In genomic region chr14:22314183-22314820, GRCh38 we compare ENCODE assay signal across 8 cellular contexts.
A peak's percentile ranks its signal among the peaks of the same experiment; 100 is the strongest.
DNase-seq lines count a peak whose midpoint lies in the region; ATAC-seq and TF ChIP-seq lines count a peak whose summit lies in the region.

No MANE protein-coding gene starts in this region.

- no peaks in the 10 kb centered on the region for H3K36me3 Mint-ChIP-seq in stimulated activated naive CD8-positive, alpha-beta T cell treated with anti-CD3 and anti-CD28 coated beads, Interleukin-15, Interleukin-2, amounts not matched to agents 100 ng/mL and 50 ng/mL, for 24 hours (ENCODE audit: low read depth)
- H3K36me3 Mint-ChIP-seq in activated naive CD8-positive, alpha-beta T cell treated with anti-CD3 and anti-CD28 coated beads, Interleukin-2, amount 10 ng/mL, durations not matched to agents 7 days and 5 days = no peaks in the 10 kb centered on the region

- H3K9me2 ChIP-seq in hepatocyte (replicated peaks; ENCODE audit: insufficient read depth) = no peaks in the 10 kb centered on the region

- TF ChIP-seq CTCF in hepatocyte (IDR thresholded peaks at IDR 0.05; ENCODE audit: poor library complexity) = peak; percentile 65
- peak; percentile 28 to 76 (median 60) for TF ChIP-seq CTCF in spleen (IDR thresholded peaks at IDR 0.05 in 8 of 11, conservative IDR thresholded peaks at IDR 0.05 in 3 of 11)

- H3K9me3 Mint-ChIP-seq in stimulated activated naive CD8-positive, alpha-beta T cell treated with anti-CD3 and anti-CD28 coated beads, Interleukin-15, Interleukin-2, amounts not matched to agents 100 ng/mL and 50 ng/mL, for 24 hours = no peaks in the 10 kb centered on the region
- H3K9me3 Mint-ChIP-seq in activated naive CD8-positive, alpha-beta T cell treated with anti-CD3 and anti-CD28 coated beads, Interleukin-2, amount 10 ng/mL, durations not matched to agents 7 days and 5 days = no peaks in the 10 kb centered on the region

- H3K4me1 Mint-ChIP-seq in stimulated activated naive CD8-positive, alpha-beta T cell treated with anti-CD3 and anti-CD28 coated beads, Interleukin-15, Interleukin-2, amounts not matched to agents 100 ng/mL and 50 ng/mL, for 24 hours (ENCODE audit: low read depth) = no peaks in the 10 kb centered on the region
- H3K4me1 Mint-ChIP-seq in activated naive CD8-positive, alpha-beta T cell treated with anti-CD3 and anti-CD28 coated beads, Interleukin-2, amount 10 ng/mL, durations not matched to agents 7 days and 5 days = no peaks in the 10 kb centered on the region

- H3K27ac Mint-ChIP-seq in stimulated activated naive CD8-positive, alpha-beta T cell treated with anti-CD3 and anti-CD28 coated beads, Interleukin-15, Interleukin-2, amounts not matched to agents 100 ng/mL and 50 ng/mL, for 24 hours = peak overlapping the region; percentile 31
- H3K27ac Mint-ChIP-seq in activated naive CD8-positive, alpha-beta T cell treated with anti-CD3 and anti-CD28 coated beads, Interleukin-2, amount 10 ng/mL, durations not matched to agents 7 days and 5 days = peak overlapping the region; percentile 54

- H4K20me1 ChIP-seq in hepatocyte (ENCODE audit: insufficient read depth, poor library complexity, severe bottlenecking) = no peaks in the 10 kb centered on the region

- H3K27me3 Mint-ChIP-seq in stimulated activated naive CD8-positive, alpha-beta T cell treated with anti-CD3 and anti-CD28 coated beads, Interleukin-15, Interleukin-2, amounts not matched to agents 100 ng/mL and 50 ng/mL, for 24 hours = no peaks in the 10 kb centered on the region
- no peaks in the 10 kb centered on the region for H3K27me3 Mint-ChIP-seq in activated naive CD8-positive, alpha-beta T cell treated with anti-CD3 and anti-CD28 coated beads, Interleukin-2, amount 10 ng/mL, durations not matched to agents 7 days and 5 days

- no peak for TF ChIP-seq POLR2A in spleen (IDR thresholded peaks at IDR 0.05)

- H3K4me1 ChIP-seq in hepatocyte (ENCODE audit: insufficient read depth) (no peaks in the 10 kb centered on the region), spleen (peaks cover 0 to 4% (median 0%) of the 10 kb centered on the region in 6 donors)

- ATAC-seq in stimulated activated naive CD8-positive, alpha-beta T cell treated with anti-CD3 and anti-CD28 coated beads, Interleukin-15, Interleukin-2, amounts not matched to agents 100 U/mL and 50 U/mL, for 24 hours = no peak
- ATAC-seq in HG02623 (IDR thresholded peaks at IDR 0.05; ENCODE audit: unreplicated experiment) = peak; percentile 45
- ATAC-seq in activated naive CD8-positive, alpha-beta T cell treated with anti-CD3 and anti-CD28 coated beads, Interleukin-2, amount 10 ng/mL, durations not matched to agents 7 days and 5 days (ENCODE audit: low read depth) = peak; percentile 30

- H3K79me2 ChIP-seq in hepatocyte = no peaks in the 10 kb centered on the region

- no peak overlapping the region for H3K4me2 ChIP-seq in hepatocyte

- no peak for DNase-seq in stimulated activated naive CD8-positive, alpha-beta T cell treated with anti-CD3 and anti-CD28 coated beads, Interleukin-15, Interleukin-2, amounts not matched to agents 100 U/mL and 50 U/mL, for 24 hours
- peak; percentile 63 for DNase-seq in NCI-H2171 (lab: John Stamatoyannopoulos, UW)
- no peak for DNase-seq in activated naive CD8-positive, alpha-beta T cell treated with anti-CD3 and anti-CD28 coated beads, Interleukin-2, amount 10 ng/mL, durations not matched to agents 7 days and 5 days
- DNase-seq in hepatocyte (ENCODE audit: low spot score) = peak; percentile 76
- no peak for DNase-seq in spleen
- no peak for DNase-seq in effector CD4-positive, alpha-beta T cell

- H3K9me3 ChIP-seq in hepatocyte (ENCODE audit: low read depth) (no peaks in the 10 kb centered on the region), spleen (no peaks in the 10 kb centered on the region)

- H3K36me3 ChIP-seq in hepatocyte (replicated peaks; ENCODE audit: insufficient read depth, low read depth) = no peaks in the 10 kb centered on the region
- H3K36me3 ChIP-seq in spleen = no peaks in the 10 kb centered on the region

- H3K27me3 ChIP-seq in hepatocyte = no peaks in the 10 kb centered on the region
- no peaks in the 10 kb centered on the region for H3K27me3 ChIP-seq in spleen (replicated peaks in 1 of 7)

- no peak overlapping the region for H3K4me3 ChIP-seq in hepatocyte
- H3K4me3 ChIP-seq in spleen = no peak overlapping the region

- intact Hi-C loops in spleen (cut with DNase I; ENCODE audit: low total_unique reads) = no loop called here

- WGBS in hepatocyte (ENCODE audit: low lambda C conversion rate, missing lambda C conversion rate) = 63% methylated on average over 6 of the region's 6 CpGs
- WGBS in spleen, 5 donors = 41 to 53% (median 52%) methylated on average over 6 of the region's 6 CpGs

- POLR2A ChIA-PET in activated naive CD8-positive, alpha-beta T cell treated with anti-CD3 and anti-CD28 coated beads, Interleukin-2, amount 10 ng/mL, durations not matched to agents 7 days and 5 days (lab: Charles Lee) = no interaction called here

- H3K4me3 Mint-ChIP-seq in stimulated activated naive CD8-positive, alpha-beta T cell treated with anti-CD3 and anti-CD28 coated beads, Interleukin-15, Interleukin-2, amounts not matched to agents 100 ng/mL and 50 ng/mL, for 24 hours = peak overlapping the region; percentile 17
- peak overlapping the region; percentile 19 for H3K4me3 Mint-ChIP-seq in activated naive CD8-positive, alpha-beta T cell treated with anti-CD3 and anti-CD28 coated beads, Interleukin-2, amount 10 ng/mL, durations not matched to agents 7 days and 5 days

- no peak overlapping the region for H2AFZ ChIP-seq in hepatocyte

- no peak overlapping the region for H3K27ac ChIP-seq in hepatocyte
- H3K27ac ChIP-seq in spleen = no peak overlapping the region

Comparison
In these comparisons a context has a peak if more than half of its experiments do, and no peak if none do; other contexts are left out.
1. DNase-seq: peak in NCI-H2171 (single experiment) and hepatocyte (single experiment); none in stimulated activated naive CD8-positive, alpha-beta T cell treated with anti-CD3 and anti-CD28 coated beads, Interleukin-15, Interleukin-2, amounts not matched to agents 100 U/mL and 50 U/mL, for 24 hours (single experiment), activated naive CD8-positive, alpha-beta T cell treated with anti-CD3 and anti-CD28 coated beads, Interleukin-2, amount 10 ng/mL, durations not matched to agents 7 days and 5 days (single experiment), spleen (single experiment) and effector CD4-positive, alpha-beta T cell (single experiment).